In the genomic region with DNA sequence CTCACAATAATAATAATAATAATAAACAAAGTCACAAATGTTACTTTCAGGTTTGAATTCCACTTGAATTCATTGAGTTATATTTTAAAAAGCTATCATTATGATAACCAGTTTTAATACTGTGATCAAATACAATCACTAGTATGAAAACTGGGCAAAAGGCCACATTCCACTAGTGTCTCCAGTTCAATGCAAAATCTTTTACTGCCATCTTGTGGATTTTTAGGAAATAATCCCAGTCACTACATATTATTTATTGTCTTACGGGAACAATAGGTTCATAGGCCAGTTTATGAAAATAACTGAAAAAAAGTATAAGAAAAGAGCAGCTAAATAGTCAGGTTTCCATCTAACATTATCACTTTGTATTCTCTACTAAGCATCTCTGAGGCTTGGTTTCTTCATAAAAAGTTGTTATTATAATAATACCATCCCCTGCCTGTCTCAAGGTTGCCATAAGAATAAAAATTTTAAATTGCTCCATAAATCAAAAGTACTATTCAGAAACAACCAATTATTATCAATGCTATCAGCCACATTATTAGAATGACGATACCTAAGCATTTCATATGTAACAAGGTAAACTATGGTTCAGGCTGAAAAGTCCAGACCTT, we compare ENCODE assay signal across 8 cellular contexts.
DNase-seq lines count a peak whose midpoint lies in the region; ATAC-seq lines count a peak whose summit lies in the region.

No MANE protein-coding gene starts in this region.

- H3K27ac Mint-ChIP-seq in stimulated activated naive CD8-positive, alpha-beta T cell treated with anti-CD3 and anti-CD28 coated beads, Interleukin-15, amount 100 ng/mL, for 72 hours = no peak overlapping the region
- H3K27ac Mint-ChIP-seq in stimulated activated effector memory CD8-positive, alpha-beta T cell treated with anti-CD3 and anti-CD28 coated beads, Interleukin-12 subunit alpha, Interleukin-12 subunit beta, amount 100 ng/mL, for 72 hours = no peak overlapping the region

- no peak overlapping the region for H3K4me3 Mint-ChIP-seq in stimulated activated naive CD8-positive, alpha-beta T cell treated with anti-CD3 and anti-CD28 coated beads, Interleukin-15, amount 100 ng/mL, for 72 hours
- no peak overlapping the region for H3K4me3 Mint-ChIP-seq in stimulated activated effector memory CD8-positive, alpha-beta T cell treated with anti-CD3 and anti-CD28 coated beads, Interleukin-12 subunit alpha, Interleukin-12 subunit beta, amount 100 ng/mL, for 72 hours

- no peaks in the 10 kb centered on the region for H3K4me1 Mint-ChIP-seq in stimulated activated naive CD8-positive, alpha-beta T cell treated with anti-CD3 and anti-CD28 coated beads, Interleukin-15, amount 100 ng/mL, for 72 hours
- H3K4me1 Mint-ChIP-seq in stimulated activated effector memory CD8-positive, alpha-beta T cell treated with anti-CD3 and anti-CD28 coated beads, Interleukin-12 subunit alpha, Interleukin-12 subunit beta, amount 100 ng/mL, for 72 hours = no peaks in the 10 kb centered on the region

- peak; percentile 57 for ATAC-seq in stimulated activated naive CD8-positive, alpha-beta T cell treated with anti-CD3 and anti-CD28 coated beads, Interleukin-15, amount 100 ng/mL, for 72 hours
- ATAC-seq in stimulated activated naive CD8-positive, alpha-beta T cell treated with anti-CD3 and anti-CD28 coated beads, Interleukin-15, Interleukin-2, amounts not matched to agents 100 U/mL and 50 U/mL, for 24 hours = no peak
- no peak for ATAC-seq in stimulated activated effector memory CD8-positive, alpha-beta T cell treated with anti-CD3 and anti-CD28 coated beads, Interleukin-12 subunit alpha, Interleukin-12 subunit beta, amount 100 ng/mL, for 72 hours

- no peaks in the 10 kb centered on the region for H3K9me3 Mint-ChIP-seq in stimulated activated naive CD8-positive, alpha-beta T cell treated with anti-CD3 and anti-CD28 coated beads, Interleukin-15, amount 100 ng/mL, for 72 hours
- H3K9me3 Mint-ChIP-seq in stimulated activated effector memory CD8-positive, alpha-beta T cell treated with anti-CD3 and anti-CD28 coated beads, Interleukin-12 subunit alpha, Interleukin-12 subunit beta, amount 100 ng/mL, for 72 hours = no peaks in the 10 kb centered on the region

- no peak for DNase-seq in stimulated activated naive CD8-positive, alpha-beta T cell treated with anti-CD3 and anti-CD28 coated beads, Interleukin-15, amount 100 ng/mL, for 72 hours
- no peak for DNase-seq in stimulated activated naive CD8-positive, alpha-beta T cell treated with anti-CD3 and anti-CD28 coated beads, Interleukin-15, Interleukin-2, amounts not matched to agents 100 U/mL and 50 U/mL, for 24 hours
- DNase-seq in LoVo (ENCODE audit: low spot score) (peak; percentile 51), SHP77 treated with DMSO at 0.1 percent for 48 hours (lab: John Stamatoyannopoulos, UW) (peak; percentile 26), fibroblast of peridontal ligament (ENCODE audit: extremely low read depth) (peak; percentile 89), pons (ENCODE audit: low spot score) (peak; percentile 90)
- no peak for DNase-seq in stimulated activated effector memory CD8-positive, alpha-beta T cell treated with anti-CD3 and anti-CD28 coated beads, Interleukin-12 subunit alpha, Interleukin-12 subunit beta, amount 100 ng/mL, for 72 hours (ENCODE audit: low spot score in 2 of 2)
- no peak for DNase-seq in activated effector memory CD4-positive, alpha-beta T cell treated with anti-CD3 and anti-CD28 coated beads, Interleukin-2, amount 50 U/mL, for 16 hours

- H3K36me3 Mint-ChIP-seq in stimulated activated effector memory CD8-positive, alpha-beta T cell treated with anti-CD3 and anti-CD28 coated beads, Interleukin-12 subunit alpha, Interleukin-12 subunit beta, amount 100 ng/mL, for 72 hours = no peaks in the 10 kb centered on the region

- H3K27me3 Mint-ChIP-seq in stimulated activated naive CD8-positive, alpha-beta T cell treated with anti-CD3 and anti-CD28 coated beads, Interleukin-15, amount 100 ng/mL, for 72 hours = no peaks in the 10 kb centered on the region

Comparison
In these comparisons a context has a peak if more than half of its experiments do, and no peak if none do; other contexts are left out.
1. DNase-seq: peak in LoVo (single experiment), SHP77 treated with DMSO at 0.1 percent for 48 hours (single experiment), fibroblast of peridontal ligament (single experiment) and pons (single experiment); none in stimulated activated naive CD8-positive, alpha-beta T cell treated with anti-CD3 and anti-CD28 coated beads, Interleukin-15, amount 100 ng/mL, for 72 hours (0 of 2), stimulated activated naive CD8-positive, alpha-beta T cell treated with anti-CD3 and anti-CD28 coated beads, Interleukin-15, Interleukin-2, amounts not matched to agents 100 U/mL and 50 U/mL, for 24 hours (single experiment), stimulated activated effector memory CD8-positive, alpha-beta T cell treated with anti-CD3 and anti-CD28 coated beads, Interleukin-12 subunit alpha, Interleukin-12 subunit beta, amount 100 ng/mL, for 72 hours (0 of 2) and activated effector memory CD4-positive, alpha-beta T cell treated with anti-CD3 and anti-CD28 coated beads, Interleukin-2, amount 50 U/mL, for 16 hours (single experiment).